ENCODE assay signal across 8 cellular contexts in genomic region chr15:33700695-33701303, GRCh38.
DNase-seq lines count a peak whose midpoint lies in the region; ATAC-seq and TF ChIP-seq lines count a peak whose summit lies in the region.

No MANE protein-coding gene starts in this region.

- no peak overlapping the region for H4K91ac ChIP-seq in mesenchymal stem cell (ENCODE audit: low read length)

- peak; percentile 99 for TF ChIP-seq CTCF in GM12864 (IDR thresholded peaks at IDR 0.05; ENCODE audit: low read depth, low read length, missing control alignments)

- H3K79me1 ChIP-seq in mesenchymal stem cell (replicated peaks; ENCODE audit: low read length, poor library complexity, severe bottlenecking), result no peaks in the 10 kb centered on the region

- H4K8ac ChIP-seq in mesenchymal stem cell (ENCODE audit: low read length), result no peak overlapping the region

- peak; percentile 50 for ATAC-seq in HG02870 (IDR thresholded peaks at IDR 0.05; ENCODE audit: unreplicated experiment)

- no peaks in the 10 kb centered on the region for H3K27me3 ChIP-seq in effector memory CD4-positive, alpha-beta T cell (replicated peaks; ENCODE audit: control insufficient read depth, insufficient read depth, low read length, poor library complexity, severe bottlenecking)
- H3K27me3 ChIP-seq in mesenchymal stem cell (ENCODE audit: control insufficient read depth in 1 of 2, insufficient read depth in 1 of 2, low read length in 2 of 2), result peaks cover 22 to 45% of the 10 kb centered on the region in 2 experiments

- 15% methylated on average over 19 of the region's 19 CpGs for WGBS in mesenchymal stem cell

- H3K9me3 Mint-ChIP-seq in activated CD4-positive, alpha-beta memory T cell treated with anti-CD3 and anti-CD28 coated beads, Interleukin-2, amount 10 ng/mL, durations not matched to agents 7 days and 5 days, result no peaks in the 10 kb centered on the region

- H3K27ac ChIP-seq in effector memory CD4-positive, alpha-beta T cell (ENCODE audit: insufficient read depth, low read length, poor library complexity, severe bottlenecking), result no peak overlapping the region
- no peak overlapping the region for H3K27ac ChIP-seq in mesenchymal stem cell (ENCODE audit: low read length, poor library complexity, severe bottlenecking)

- no peak overlapping the region for H2BK120ac ChIP-seq in mesenchymal stem cell (ENCODE audit: low read depth, low read length)

- H3K27ac Mint-ChIP-seq in activated CD4-positive, alpha-beta memory T cell treated with anti-CD3 and anti-CD28 coated beads, Interleukin-2, amount 10 ng/mL, durations not matched to agents 7 days and 5 days, result no peak overlapping the region

- H3K4me3 ChIP-seq in GM12864 (ENCODE audit: low read depth, low read length) (no peak overlapping the region), mesenchymal stem cell (ENCODE audit: insufficient read depth in 1 of 2, low read depth in 1 of 2, low read length in 2 of 2) (no peak overlapping the region)
- no peak overlapping the region for H3K4me3 ChIP-seq in effector memory CD4-positive, alpha-beta T cell (ENCODE audit: insufficient read depth, low read depth, low read length, poor library complexity, severe bottlenecking)

- H3K9me3 ChIP-seq in effector memory CD4-positive, alpha-beta T cell (ENCODE audit: control insufficient read depth, low read length), result no peaks in the 10 kb centered on the region
- H3K9me3 ChIP-seq in mesenchymal stem cell (ENCODE audit: control insufficient read depth, low read length), result no peaks in the 10 kb centered on the region

- POLR2A ChIA-PET in activated CD4-positive, alpha-beta memory T cell treated with anti-CD3 and anti-CD28 coated beads, Interleukin-2, amount 10 ng/mL, durations not matched to agents 7 days and 5 days (lab: Charles Lee), result no interaction called here

- DNase-seq in GM12864 (ENCODE audit: low read depth) (peak; percentile 33), NCI-H748 (lab: John Stamatoyannopoulos, UW; ENCODE audit: unreplicated experiment) (peak; percentile 57), mesenchymal stem cell (peak; percentile 79), cerebellar nuclear complex (lab: John Stamatoyannopoulos, UW) (no peak)
- peak; percentile 57 for DNase-seq in activated CD4-positive, alpha-beta memory T cell treated with anti-CD3 and anti-CD28 coated beads, Interleukin-2, amount 10 ng/mL, durations not matched to agents 7 days and 5 days
- peak; percentile 2 to 29 (median 5) for DNase-seq in effector memory CD4-positive, alpha-beta T cell
- DNase-seq in stimulated activated CD8-positive, alpha-beta memory T cell treated with anti-CD3 and anti-CD28 coated beads, Interleukin-15, amount 100 ng/mL, for 4 hours (ENCODE audit: low read depth in 2 of 2), result peak; percentile 8 to 27

- no peaks in the 10 kb centered on the region for H3K36me3 Mint-ChIP-seq in activated CD4-positive, alpha-beta memory T cell treated with anti-CD3 and anti-CD28 coated beads, Interleukin-2, amount 10 ng/mL, durations not matched to agents 7 days and 5 days (ENCODE audit: low read depth)

- H2AK5ac ChIP-seq in mesenchymal stem cell (ENCODE audit: low read length, severe bottlenecking), result no peak overlapping the region

- no peak overlapping the region for H3K4ac ChIP-seq in mesenchymal stem cell (ENCODE audit: low read depth in 1 of 2, low read length in 2 of 2)

- no peak overlapping the region for H2BK15ac ChIP-seq in mesenchymal stem cell (ENCODE audit: low read depth, poor library complexity, severe bottlenecking)

- H3K14ac ChIP-seq in mesenchymal stem cell (ENCODE audit: low read length in 2 of 2), result no peak overlapping the region

- no peak overlapping the region for H3K18ac ChIP-seq in mesenchymal stem cell (ENCODE audit: low read depth in 1 of 2, low read length in 2 of 2)

- no peaks in the 10 kb centered on the region for H3K4me1 Mint-ChIP-seq in activated CD4-positive, alpha-beta memory T cell treated with anti-CD3 and anti-CD28 coated beads, Interleukin-2, amount 10 ng/mL, durations not matched to agents 7 days and 5 days

- no peaks in the 10 kb centered on the region for H3K36me3 ChIP-seq in effector memory CD4-positive, alpha-beta T cell (ENCODE audit: control insufficient read depth, insufficient read depth, low read length)
- peaks cover 0 to 19% of the 10 kb centered on the region in 2 experiments for H3K36me3 ChIP-seq in mesenchymal stem cell (ENCODE audit: control insufficient read depth in 1 of 2, insufficient read depth in 2 of 2, low read depth in 1 of 2, low read length in 2 of 2)

- no peak overlapping the region for H3K4me3 Mint-ChIP-seq in activated CD4-positive, alpha-beta memory T cell treated with anti-CD3 and anti-CD28 coated beads, Interleukin-2, amount 10 ng/mL, durations not matched to agents 7 days and 5 days

- no peak overlapping the region for H3K23ac ChIP-seq in mesenchymal stem cell (ENCODE audit: low read length in 2 of 2)

- CTCF ChIA-PET in activated CD4-positive, alpha-beta memory T cell treated with anti-CD3 and anti-CD28 coated beads, Interleukin-2, amount 10 ng/mL, durations not matched to agents 7 days and 5 days (lab: Charles Lee), result interaction anchor here (0.6 to 3.0 kb wide), 20 partner anchors 8 to 614 kb away, joined by 3 to 23 read pairs (median 4); no protein-coding TSS in a partner anchor

- H2AFZ ChIP-seq in mesenchymal stem cell (ENCODE audit: low read depth, low read length), result no peak overlapping the region

- no peak overlapping the region for H2BK12ac ChIP-seq in mesenchymal stem cell (ENCODE audit: low read length in 2 of 2)

- no peaks in the 10 kb centered on the region for H3K27me3 Mint-ChIP-seq in activated CD4-positive, alpha-beta memory T cell treated with anti-CD3 and anti-CD28 coated beads, Interleukin-2, amount 10 ng/mL, durations not matched to agents 7 days and 5 days

- no peak overlapping the region for H3K9ac ChIP-seq in mesenchymal stem cell (ENCODE audit: low read length)

- H3K4me1 ChIP-seq in effector memory CD4-positive, alpha-beta T cell (ENCODE audit: control insufficient read depth, insufficient read depth, low read length, poor library complexity, severe bottlenecking), result no peaks in the 10 kb centered on the region
- peaks cover 1% of the 10 kb centered on the region for H3K4me1 ChIP-seq in mesenchymal stem cell (ENCODE audit: control insufficient read depth, insufficient read depth, low read depth, low read length)

- H3K4me2 ChIP-seq in mesenchymal stem cell (ENCODE audit: low read length, poor library complexity, severe bottlenecking), result no peak overlapping the region

- no peak overlapping the region for H2BK5ac ChIP-seq in mesenchymal stem cell (ENCODE audit: low read depth, low read length, poor library complexity, severe bottlenecking)

Comparison
In these comparisons a context has a peak if more than half of its experiments do, and no peak if none do; other contexts are left out.
1. DNase-seq: peak in GM12864 (single experiment), NCI-H748 (single experiment), activated CD4-positive, alpha-beta memory T cell treated with anti-CD3 and anti-CD28 coated beads, Interleukin-2, amount 10 ng/mL, durations not matched to agents 7 days and 5 days (single experiment), effector memory CD4-positive, alpha-beta T cell (3 of 3), mesenchymal stem cell (single experiment) and stimulated activated CD8-positive, alpha-beta memory T cell treated with anti-CD3 and anti-CD28 coated beads, Interleukin-15, amount 100 ng/mL, for 4 hours (2 of 2); none in cerebellar nuclear complex (0 of 2).